ENCODE assay signal across 9 cellular contexts in the genomic region with DNA sequence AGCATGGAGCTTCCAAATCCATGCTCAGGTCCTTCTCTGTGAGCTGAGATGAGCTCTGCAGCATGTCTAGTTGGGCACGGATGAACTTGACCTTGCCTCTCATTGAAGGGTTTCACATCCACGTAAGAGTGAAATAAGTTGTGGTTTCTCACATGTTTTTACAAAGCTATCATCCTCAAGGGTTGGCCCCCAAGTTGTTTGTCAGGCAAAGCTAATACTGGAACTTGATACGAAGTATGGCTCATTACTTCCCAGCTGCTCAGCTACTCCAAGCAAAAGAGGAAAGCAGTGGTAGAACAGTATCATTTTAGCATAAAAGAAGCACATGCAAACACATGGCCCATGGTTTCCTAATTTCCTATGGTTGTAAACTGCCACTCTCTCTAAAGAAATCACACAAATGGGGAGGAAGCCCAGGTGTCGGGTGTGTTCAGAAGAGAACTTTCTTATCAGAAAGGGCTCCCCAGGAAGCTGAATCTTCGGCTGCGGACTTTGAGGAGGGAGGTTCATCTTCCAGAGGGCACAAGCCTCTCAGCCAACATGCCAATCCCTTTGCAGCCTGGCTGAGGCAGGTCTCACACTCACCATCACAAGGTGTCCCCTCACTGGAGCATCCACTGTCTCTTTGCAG.
DNase-seq lines count a peak whose midpoint lies in the region; ATAC-seq lines count a peak whose summit lies in the region.
"Had no signal": no experiment of that assay in that cellular context is flagged by ENCODE, and none has a peak within 500 bp of the region (broad histone marks: within the 10 kb centered on the region; RNA-seq: fewer than 3 reads in every experiment).

No MANE protein-coding gene starts in this region.

- peak; percentile 89 for ATAC-seq in GM18498 (IDR thresholded peaks at IDR 0.05; ENCODE audit: unreplicated experiment)
- ATAC-seq in GM19452 (IDR thresholded peaks at IDR 0.05; ENCODE audit: unreplicated experiment), result peak; percentile 88
- peak; percentile 90 for ATAC-seq in HG02981 (IDR thresholded peaks at IDR 0.05; ENCODE audit: unreplicated experiment)

- peak; percentile 16 for DNase-seq in RPMI8226
- DNase-seq in SW480 (ENCODE audit: low spot score), result no peak
- DNase-seq in 8988T, result no peak
- DNase-seq in NAMALWA (ENCODE audit: low spot score), result no peak
- no peak for DNase-seq in kidney tubule cell (ENCODE audit: low spot score)
- DNase-seq: NCI-H345 had no signal
